In the genomic region with DNA sequence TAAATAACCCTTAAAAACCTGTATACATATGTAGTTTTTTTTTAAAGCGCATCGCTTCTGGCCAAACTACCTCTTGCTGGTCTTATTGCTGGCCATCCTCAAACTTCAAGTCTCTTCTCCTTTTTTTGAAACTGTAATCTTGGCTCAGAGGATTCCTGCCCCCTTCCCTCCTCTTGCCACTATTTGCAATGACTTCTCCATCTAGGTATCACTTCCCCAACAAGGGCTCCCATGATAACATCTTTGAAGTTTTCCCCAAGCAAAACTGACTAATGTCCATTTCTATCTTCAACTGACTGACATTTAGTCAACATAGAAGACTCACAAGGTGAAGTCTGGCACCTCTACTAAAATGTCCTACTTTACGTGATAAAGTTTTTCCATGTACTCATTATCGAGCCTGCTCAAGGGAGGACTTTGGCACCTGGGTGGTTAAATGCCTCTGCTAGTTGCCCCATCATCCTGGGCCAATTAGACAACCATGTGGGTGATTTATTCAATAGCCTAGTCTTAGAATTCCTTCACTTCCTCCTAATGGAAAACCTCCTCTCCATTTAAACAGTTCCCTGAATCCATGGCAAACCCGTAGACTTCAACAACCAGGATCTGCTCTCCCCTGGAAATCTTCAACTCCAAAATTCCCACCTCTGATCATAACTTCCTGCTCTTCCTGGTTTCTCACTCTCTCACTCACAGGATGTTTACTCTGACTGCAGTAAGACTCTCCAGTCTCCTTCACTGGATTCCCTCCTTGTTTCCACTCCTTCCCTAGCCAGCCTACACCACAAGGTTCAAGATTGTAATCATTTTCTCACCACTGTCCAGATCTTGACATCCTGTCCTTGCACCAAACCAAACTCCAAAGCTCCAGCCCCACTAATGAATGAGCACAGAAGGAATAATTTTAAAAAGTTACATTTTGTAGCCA, we compare ENCODE assay signal across 26 cellular contexts. TPM values are rescaled to one million over a fixed set of nuclear protein-coding genes. Genes with fewer than 3 reads are reported as not detected.
A peak's percentile ranks its signal among the peaks of the same experiment; 100 is the strongest.
DNase-seq lines count a peak whose midpoint lies in the region; ATAC-seq and TF ChIP-seq lines count a peak whose summit lies in the region.
"Had no signal": no experiment of that assay in that cellular context is flagged by ENCODE, and none has a peak within 500 bp of the region (broad histone marks: within the 10 kb centered on the region; RNA-seq: fewer than 3 reads in every experiment).

No MANE protein-coding gene starts in this region.

- H2BK120ac ChIP-seq in mesendoderm (ENCODE audit: low read depth, low read length): no peak overlapping the region

- no peak overlapping the region for H4K8ac ChIP-seq in mesendoderm (ENCODE audit: low read depth, low read length)

- no peaks in the 10 kb centered on the region for H3K27me3 ChIP-seq in OCI-LY3 (ENCODE audit: low read depth, low read length)
- peaks cover 3% of the 10 kb centered on the region for H3K27me3 ChIP-seq in smooth muscle cell (ENCODE audit: low read depth)
- no peaks in the 10 kb centered on the region for H3K27me3 ChIP-seq in mesendoderm (ENCODE audit: insufficient read depth, low read length, poor library complexity)
- H3K27me3 ChIP-seq: MG63, pancreas, thyroid gland had no signal

- peak; percentile 68 for DNase-seq in CD1c-positive myeloid dendritic cell (ENCODE audit: extremely low spot score)
- peak; percentile 29 for DNase-seq in M059J (ENCODE audit: low read depth)
- DNase-seq in left colon: no peak
- no peak for DNase-seq in smooth muscle cell (lab: John Stamatoyannopoulos, UW; ENCODE audit: unreplicated experiment)
- DNase-seq in stimulated activated naive CD4-positive, alpha-beta T cell treated with Interleukin-2 at 50 U/mL for 16 hours (lab: John Stamatoyannopoulos, UW): no peak
- no peak for DNase-seq in mesendoderm
- DNase-seq in activated CD4-positive, CD25-positive, alpha-beta regulatory T cell treated with anti-CD3 and anti-CD28 coated beads, Interleukin-2, amount 50 U/mL, for 72 hours: no peak
- DNase-seq: activated CD4-positive, alpha-beta memory T cell treated with anti-CD3 and anti-CD28 coated beads for 36 hours; activated CD8-positive, alpha-beta memory T cell treated with anti-CD3 and anti-CD28 coated beads, Interleukin-2, amount 50 U/mL, for 48 hours; aorta; CD4-positive, alpha-beta T cell; EL; hypothalamus; KBM-7; MG63; NCI-H1436 treated with DMSO at 0.1 percent for 48 hours; NCI-H2081 treated with DMSO at 0.1 percent for 48 hours; NCI-H748 treated with DMSO at 0.1 percent for 48 hours; pancreas; retina; thyroid gland had no signal

- peak; percentile 76 for ATAC-seq in left colon
- ATAC-seq: A549; activated CD4-positive, CD25-positive, alpha-beta regulatory T cell treated with anti-CD3 and anti-CD28 coated beads, Interleukin-2, amount 50 U/mL, for 24 hours; activated naive CD4-positive, alpha-beta T cell treated with anti-CD3 and anti-CD28 coated beads, Interleukin-2, amount 50 U/mL, for 72 hours; pancreas had no signal

- H3K9ac ChIP-seq in OCI-LY3 (ENCODE audit: low read length) (no peak overlapping the region), smooth muscle cell (ENCODE audit: low read depth) (no peak overlapping the region), mesendoderm (ENCODE audit: low read length) (no peak overlapping the region)

- H3K4me3 ChIP-seq in OCI-LY3 (ENCODE audit: low read length): no peak overlapping the region
- no peak overlapping the region for H3K4me3 ChIP-seq in smooth muscle cell
- no peak overlapping the region for H3K4me3 ChIP-seq in mesendoderm (ENCODE audit: low read length)
- H3K4me3 ChIP-seq: A549, MG63, pancreas, SK-N-MC, thyroid gland had no signal

- no peak overlapping the region for H2BK5ac ChIP-seq in mesendoderm (ENCODE audit: low read length)

- H3K18ac ChIP-seq in mesendoderm (ENCODE audit: low read length): no peak overlapping the region

- 91% methylated on average over 5 of the region's 5 CpGs for WGBS in smooth muscle cell (ENCODE audit: low lambda C conversion rate)
- 100% methylated on average over 2 of the region's 5 CpGs for WGBS in mesendoderm (ENCODE audit: extremely low coverage, insufficient coverage, low lambda C conversion rate)

- no peak overlapping the region for H3K56ac ChIP-seq in mesendoderm (ENCODE audit: low read length)

- H4K20me1 ChIP-seq in OCI-LY3 (ENCODE audit: insufficient read depth, low read length) (no peaks in the 10 kb centered on the region), smooth muscle cell (ENCODE audit: low read depth) (no peaks in the 10 kb centered on the region)

- H3K9me3 ChIP-seq in OCI-LY3 (ENCODE audit: insufficient read depth, low read length) (no peaks in the 10 kb centered on the region), smooth muscle cell (replicated peaks; ENCODE audit: low read depth) (no peaks in the 10 kb centered on the region)
- H3K9me3 ChIP-seq: A549, MG63, pancreas, thyroid gland had no signal

- no peaks in the 10 kb centered on the region for H3K79me1 ChIP-seq in mesendoderm (ENCODE audit: low read length)

- H3K4me2 ChIP-seq in OCI-LY3 (ENCODE audit: low read length) (peak overlapping the region; percentile 12; the same call in 1 of the 2 replicates), smooth muscle cell (no peak overlapping the region), mesendoderm (ENCODE audit: low read length) (no peak overlapping the region)
- H3K4me2 ChIP-seq: A549 had no signal

- no peak for TF ChIP-seq CTCF in OCI-LY3 (IDR thresholded peaks at IDR 0.05; ENCODE audit: low read depth, low read length)
- no peak for TF ChIP-seq CTCF in smooth muscle cell (IDR thresholded peaks at IDR 0.05; ENCODE audit: borderline replicate concordance, insufficient read depth, poor library complexity, severe bottlenecking)

- H2AFZ ChIP-seq in OCI-LY3 (ENCODE audit: low read depth, low read length) (no peak overlapping the region), smooth muscle cell (ENCODE audit: low read depth) (no peak overlapping the region)

- H2BK15ac ChIP-seq in mesendoderm (replicated peaks; ENCODE audit: low read depth): no peak overlapping the region

- H3K79me2 ChIP-seq in OCI-LY3 (ENCODE audit: low read length): no peaks in the 10 kb centered on the region
- H3K79me2 ChIP-seq in smooth muscle cell (ENCODE audit: low read depth): no peaks in the 10 kb centered on the region
- no peaks in the 10 kb centered on the region for H3K79me2 ChIP-seq in mesendoderm (ENCODE audit: control insufficient read depth, insufficient read depth, low read length)

- H3K4me1 ChIP-seq in OCI-LY3 (ENCODE audit: low read length) (peaks cover 10% of the 10 kb centered on the region), smooth muscle cell (ENCODE audit: low read depth) (no peaks in the 10 kb centered on the region), mesendoderm (ENCODE audit: control insufficient read depth, low read depth, low read length) (no peaks in the 10 kb centered on the region)
- H3K4me1 ChIP-seq: A549, pancreas, thyroid gland had no signal

- H3K36me3 ChIP-seq in OCI-LY3 (replicated peaks; ENCODE audit: low read depth, low read length) (no peaks in the 10 kb centered on the region), smooth muscle cell (ENCODE audit: low read depth) (no peaks in the 10 kb centered on the region), mesendoderm (ENCODE audit: control insufficient read depth, insufficient read depth, low read length) (no peaks in the 10 kb centered on the region)
- H3K36me3 ChIP-seq: MG63, pancreas, thyroid gland had no signal

- no peak overlapping the region for H2AK5ac ChIP-seq in mesendoderm (ENCODE audit: low read length)

- H3K4ac ChIP-seq in mesendoderm (ENCODE audit: low read depth, low read length): no peak overlapping the region

- no peak overlapping the region for H3K23ac ChIP-seq in mesendoderm (ENCODE audit: low read length)

- no peaks in the 10 kb centered on the region for H3F3A ChIP-seq in smooth muscle cell (ENCODE audit: low read depth)

- no peak overlapping the region for H4K5ac ChIP-seq in mesendoderm (ENCODE audit: low read length)

- H3K27ac ChIP-seq in OCI-LY3 (ENCODE audit: low read length): no peak overlapping the region
- no peak overlapping the region for H3K27ac ChIP-seq in smooth muscle cell (ENCODE audit: low read depth)
- no peak overlapping the region for H3K27ac ChIP-seq in mesendoderm (ENCODE audit: low read depth, low read length)
- H3K27ac ChIP-seq: A549, pancreas, SK-N-MC, thyroid gland had no signal

- intact Hi-C loops in left colon (cut with DNase I, micrococcal nuclease): loop anchor here in 1 of 2 donors (10.0 kb wide), 1 partner anchor 73 kb away; no protein-coding TSS in a partner anchor

RNA-seq across cellular contexts. Expression of a gene that starts 9.4 kb away (rescaled TPM):
- 3.9 and 5.4 TPM in 2 replicates for total RNA-seq in M059J (2014; rRNA removed; shearing (Covaris generic))
- total RNA-seq in left colon (10 to 100 TPM; 33.5 to 36.4 TPM), smooth muscle cell (99.7 and 102 TPM in 2 replicates)
- 130 and 138 TPM in 2 replicates for polyA plus RNA-seq in smooth muscle cell
- polyA plus RNA-seq in mesendoderm (2013, experiment 1 of 2): 3.4 TPM
- 3.8 TPM for polyA plus RNA-seq in mesendoderm (2013, experiment 2 of 2)

Comparison
In these comparisons a context has a peak if more than half of its experiments do, and no peak if none do; other contexts are left out.
1. DNase-seq: peak in CD1c-positive myeloid dendritic cell (single experiment) and M059J (single experiment); none in left colon (0 of 2), smooth muscle cell (single experiment), stimulated activated naive CD4-positive, alpha-beta T cell treated with Interleukin-2 at 50 U/mL for 16 hours (single experiment), mesendoderm (single experiment) and activated CD4-positive, CD25-positive, alpha-beta regulatory T cell treated with anti-CD3 and anti-CD28 coated beads, Interleukin-2, amount 50 U/mL, for 72 hours (single experiment).